In genomic region chr7:2373124-2373556, GRCh38 we compare ENCODE assay signal across 13 cellular contexts. TPM values are rescaled to one million over a fixed set of nuclear protein-coding genes. Genes with fewer than 3 reads are reported as not detected.
DNase-seq lines count a peak whose midpoint lies in the region; ATAC-seq and TF ChIP-seq lines count a peak whose summit lies in the region.
"Had no signal": no experiment of that assay in that cellular context is flagged by ENCODE, and none has a peak within 500 bp of the region (broad histone marks: within the 10 kb centered on the region; RNA-seq: fewer than 3 reads in every experiment).

No MANE protein-coding gene starts in this region.

- H3K9me3 ChIP-seq in testis, result no peaks in the 10 kb centered on the region

- H3K27me3 ChIP-seq in testis, result no peaks in the 10 kb centered on the region

- POLR2A ChIA-PET in WTC11 (lab: Charles Lee), result no interaction called here

- DNase-seq in activated naive CD4-positive, alpha-beta T cell treated with anti-CD3 and anti-CD28 coated beads, Interleukin-2, amount 50 U/mL, for 16 hours, result no peak
- DNase-seq in WTC11 (ENCODE audit: low spot score) (no peak), left lobe of liver (ENCODE audit: low spot score) (peak; percentile 80), testis (peak; percentile 65), Ammon's horn (ENCODE audit: low spot score) (no peak)
- DNase-seq in NK-92 treated with Interleukin-12 subunit alpha and Interleukin-12 subunit beta, amount 100 ng/mL, for 24 hours (lab: John Stamatoyannopoulos, UW), result no peak
- DNase-seq: GOT3, NCI-H446 treated with DMSO at 0.1 percent for 48 hours had no signal

- H3K36me3 Mint-ChIP-seq in activated naive CD4-positive, alpha-beta T cell treated with anti-CD3 and anti-CD28 coated beads, Interleukin-2, amount 50 U/mL, for 24 hours, result peaks cover 19% of the 10 kb centered on the region
- peaks cover 87% of the 10 kb centered on the region for H3K36me3 Mint-ChIP-seq in WTC11

- no peak for TF ChIP-seq POLR2A in testis (IDR thresholded peaks at IDR 0.05)

- no peak overlapping the region for H3K4me3 Mint-ChIP-seq in activated naive CD4-positive, alpha-beta T cell treated with anti-CD3 and anti-CD28 coated beads, Interleukin-2, amount 50 U/mL, for 24 hours
- H3K4me3 Mint-ChIP-seq in WTC11, result no peak overlapping the region
- H3K4me3 Mint-ChIP-seq: type B pancreatic cell had no signal

- 84 to 93% methylated on average over 3 to 14 of the region's 14 CpGs for WGBS in testis, 2 donors

- intact Hi-C loops in testis (cut with DNase I; ENCODE audit: low total_unique reads), result no loop called here

- H3K27ac ChIP-seq in testis, result no peak overlapping the region
- H3K27ac ChIP-seq: parathyroid adenoma had no signal

- no peaks in the 10 kb centered on the region for H3K4me1 Mint-ChIP-seq in activated naive CD4-positive, alpha-beta T cell treated with anti-CD3 and anti-CD28 coated beads, Interleukin-2, amount 50 U/mL, for 24 hours
- H3K4me1 Mint-ChIP-seq in WTC11, result no peaks in the 10 kb centered on the region

- no peaks in the 10 kb centered on the region for H3K9me3 Mint-ChIP-seq in activated naive CD4-positive, alpha-beta T cell treated with anti-CD3 and anti-CD28 coated beads, Interleukin-2, amount 50 U/mL, for 24 hours
- no peaks in the 10 kb centered on the region for H3K9me3 Mint-ChIP-seq in WTC11
- H3K9me3 Mint-ChIP-seq: activated naive CD4-positive, alpha-beta T cell treated with anti-CD3 and anti-CD28 coated beads, Interleukin-2, amount 50 U/mL, for 72 hours; type B pancreatic cell had no signal

- no peak for TF ChIP-seq CTCF in WTC11 (IDR thresholded peaks at IDR 0.05)
- TF ChIP-seq CTCF in testis (IDR thresholded peaks at IDR 0.05), result peak in 1 of 3 experiments; percentile 1

- H3K4me3 ChIP-seq in testis, result no peak overlapping the region

- H3K27me3 Mint-ChIP-seq in activated naive CD4-positive, alpha-beta T cell treated with anti-CD3 and anti-CD28 coated beads, Interleukin-2, amount 50 U/mL, for 24 hours, result no peaks in the 10 kb centered on the region
- H3K27me3 Mint-ChIP-seq in WTC11 (ENCODE audit: low read depth), result no peaks in the 10 kb centered on the region
- H3K27me3 Mint-ChIP-seq: type B pancreatic cell had no signal

- ATAC-seq in WTC11 (peak; percentile 25), left lobe of liver (peak; percentile 71), HG03439 (IDR thresholded peaks at IDR 0.05; ENCODE audit: unreplicated experiment) (no peak)

- peak overlapping the region; percentile 30 for H3K27ac Mint-ChIP-seq in activated naive CD4-positive, alpha-beta T cell treated with anti-CD3 and anti-CD28 coated beads, Interleukin-2, amount 50 U/mL, for 24 hours
- H3K27ac Mint-ChIP-seq in WTC11, result no peak overlapping the region
- H3K27ac Mint-ChIP-seq: type B pancreatic cell had no signal

- H3K4me1 ChIP-seq in testis, result peaks cover 16% of the 10 kb centered on the region
- H3K4me1 ChIP-seq: parathyroid adenoma had no signal

- CTCF ChIA-PET in WTC11 (lab: Charles Lee), result interaction anchor here (1.7 kb wide), 1 partner anchor 58 kb away, joined by 5 read pairs; no protein-coding TSS in a partner anchor

- no peaks in the 10 kb centered on the region for H3K36me3 ChIP-seq in testis (ENCODE audit: low read depth, missing control alignments)

TF ChIP-seq in WTC11, 78 proteins besides CTCF, POLR2A, EP300 and RAD21 (continues in another document):
- TF ChIP-seq ARID4B (CRISPR knock-in tag; IDR thresholded peaks at IDR 0.05; ENCODE audit: borderline replicate concordance) (no peak), ZNF138 (CRISPR knock-in tag; conservative IDR thresholded peaks at IDR 0.05) (no peak), FOXJ3 (CRISPR knock-in tag; IDR thresholded peaks at IDR 0.05; ENCODE audit: borderline replicate concordance) (no peak), KAT7 (CRISPR knock-in tag; IDR thresholded peaks at IDR 0.05; ENCODE audit: borderline replicate concordance) (no peak), OVOL2 (CRISPR knock-in tag; IDR thresholded peaks at IDR 0.05; ENCODE audit: borderline replicate concordance) (no peak), MXD4 (CRISPR knock-in tag; IDR thresholded peaks at IDR 0.05; ENCODE audit: borderline replicate concordance) (no peak), GRHL2 (CRISPR knock-in tag; IDR thresholded peaks at IDR 0.05; ENCODE audit: insufficient replicate concordance, severe bottlenecking) (no peak), ATF3 (CRISPR knock-in tag; conservative IDR thresholded peaks at IDR 0.05) (no peak), CBFB (CRISPR knock-in tag; IDR thresholded peaks at IDR 0.05; ENCODE audit: low read depth) (no peak)
- TF ChIP-seq, protein P1, sequence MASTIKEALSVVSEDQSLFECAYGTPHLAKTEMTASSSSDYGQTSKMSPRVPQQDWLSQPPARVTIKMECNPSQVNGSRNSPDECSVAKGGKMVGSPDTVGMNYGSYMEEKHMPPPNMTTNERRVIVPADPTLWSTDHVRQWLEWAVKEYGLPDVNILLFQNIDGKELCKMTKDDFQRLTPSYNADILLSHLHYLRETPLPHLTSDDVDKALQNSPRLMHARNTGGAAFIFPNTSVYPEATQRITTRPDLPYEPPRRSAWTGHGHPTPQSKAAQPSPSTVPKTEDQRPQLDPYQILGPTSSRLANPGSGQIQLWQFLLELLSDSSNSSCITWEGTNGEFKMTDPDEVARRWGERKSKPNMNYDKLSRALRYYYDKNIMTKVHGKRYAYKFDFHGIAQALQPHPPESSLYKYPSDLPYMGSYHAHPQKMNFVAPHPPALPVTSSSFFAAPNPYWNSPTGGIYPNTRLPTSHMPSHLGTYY (CRISPR knock-in tag; IDR thresholded peaks at IDR 0.05), result no peak
- TF ChIP-seq, protein P2, sequence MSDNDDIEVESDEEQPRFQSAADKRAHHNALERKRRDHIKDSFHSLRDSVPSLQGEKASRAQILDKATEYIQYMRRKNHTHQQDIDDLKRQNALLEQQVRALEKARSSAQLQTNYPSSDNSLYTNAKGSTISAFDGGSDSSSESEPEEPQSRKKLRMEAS (CRISPR knock-in tag; IDR thresholded peaks at IDR 0.05), result no peak
- TF ChIP-seq, protein P3, sequence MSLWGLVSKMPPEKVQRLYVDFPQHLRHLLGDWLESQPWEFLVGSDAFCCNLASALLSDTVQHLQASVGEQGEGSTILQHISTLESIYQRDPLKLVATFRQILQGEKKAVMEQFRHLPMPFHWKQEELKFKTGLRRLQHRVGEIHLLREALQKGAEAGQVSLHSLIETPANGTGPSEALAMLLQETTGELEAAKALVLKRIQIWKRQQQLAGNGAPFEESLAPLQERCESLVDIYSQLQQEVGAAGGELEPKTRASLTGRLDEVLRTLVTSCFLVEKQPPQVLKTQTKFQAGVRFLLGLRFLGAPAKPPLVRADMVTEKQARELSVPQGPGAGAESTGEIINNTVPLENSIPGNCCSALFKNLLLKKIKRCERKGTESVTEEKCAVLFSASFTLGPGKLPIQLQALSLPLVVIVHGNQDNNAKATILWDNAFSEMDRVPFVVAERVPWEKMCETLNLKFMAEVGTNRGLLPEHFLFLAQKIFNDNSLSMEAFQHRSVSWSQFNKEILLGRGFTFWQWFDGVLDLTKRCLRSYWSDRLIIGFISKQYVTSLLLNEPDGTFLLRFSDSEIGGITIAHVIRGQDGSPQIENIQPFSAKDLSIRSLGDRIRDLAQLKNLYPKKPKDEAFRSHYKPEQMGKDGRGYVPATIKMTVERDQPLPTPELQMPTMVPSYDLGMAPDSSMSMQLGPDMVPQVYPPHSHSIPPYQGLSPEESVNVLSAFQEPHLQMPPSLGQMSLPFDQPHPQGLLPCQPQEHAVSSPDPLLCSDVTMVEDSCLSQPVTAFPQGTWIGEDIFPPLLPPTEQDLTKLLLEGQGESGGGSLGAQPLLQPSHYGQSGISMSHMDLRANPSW (CRISPR knock-in tag; conservative IDR thresholded peaks at IDR 0.05; ENCODE audit: low read depth), result no peak

RNA-seq across cellular contexts. Expression of gene EIF3B, which starts 18.5 kb away (rescaled TPM):
- 300 to 361 TPM (median 304 TPM) in 3 replicates for total RNA-seq in WTC11 (2021)
- 62.6 TPM for total RNA-seq in left lobe of liver
- 100 to 1,000 TPM; 237 to 263 TPM for total RNA-seq in testis
- 165 TPM for polyA plus RNA-seq in testis (ENCODE audit: insufficient read depth, low read depth, low replicate concordance)

RNA-seq across cellular contexts. Expression of gene CHST12, which starts 30.3 kb away (rescaled TPM):
- total RNA-seq in WTC11 (2021) (18.3 to 21.7 TPM (median 20.7 TPM) in 3 replicates), left lobe of liver (8.2 TPM), testis (10 to 100 TPM; 42.0 to 42.1 TPM)
- polyA plus RNA-seq in testis (ENCODE audit: insufficient read depth, low read depth, low replicate concordance), result 15.3 TPM

RNA-seq across cellular contexts. Expression of gene SNX8, which starts 58.9 kb away (rescaled TPM):
- total RNA-seq in WTC11 (2021) (44.9 to 50.8 TPM (median 49.6 TPM) in 3 replicates), left lobe of liver (12.2 TPM), testis (10 to 100 TPM; 50.9 to 66.8 TPM)
- polyA plus RNA-seq in testis (ENCODE audit: insufficient read depth, low read depth, low replicate concordance), result 90.8 TPM

Comparison
In these comparisons a context has a peak if more than half of its experiments do, and no peak if none do; other contexts are left out.
1. DNase-seq: peak in left lobe of liver (single experiment) and testis (single experiment); none in activated naive CD4-positive, alpha-beta T cell treated with anti-CD3 and anti-CD28 coated beads, Interleukin-2, amount 50 U/mL, for 16 hours (single experiment), WTC11 (single experiment), NK-92 treated with Interleukin-12 subunit alpha and Interleukin-12 subunit beta, amount 100 ng/mL, for 24 hours (single experiment) and Ammon's horn (single experiment).